In genomic region chr1:201042663-201043461, GRCh38 we compare ENCODE assay signal across 9 cellular contexts. TPM values are rescaled to one million over a fixed set of nuclear protein-coding genes. Genes with fewer than 3 reads are reported as not detected.
DNase-seq lines count a peak whose midpoint lies in the region; ATAC-seq, FAIRE-seq and TF ChIP-seq lines count a peak whose summit lies in the region.
"Had no signal": no experiment of that assay in that cellular context is flagged by ENCODE, and none has a peak within 500 bp of the region (broad histone marks: within the 10 kb centered on the region; RNA-seq: fewer than 3 reads in every experiment).

No MANE protein-coding gene starts in this region.

- no peak overlapping the region for H2BK15ac ChIP-seq in H1 (ENCODE audit: low read length)

- H3K27ac ChIP-seq in H1 (ENCODE audit: low read depth, low read length): no peak overlapping the region

- H3K4ac ChIP-seq in H1 (replicated peaks; ENCODE audit: insufficient read length, low read depth, low read length): no peak overlapping the region

- H3K9me3 Mint-ChIP-seq in activated CD8-positive, alpha-beta T cell treated with anti-CD3 and anti-CD28 coated beads, Interleukin-2, amount 10 ng/mL, durations not matched to agents 7 days and 5 days (ENCODE audit: insufficient read depth): no peaks in the 10 kb centered on the region
- H3K9me3 Mint-ChIP-seq in stimulated activated memory B cell treated with anti-CD40 and anti-IgM and Interleukin-4, amounts not matched to agents 10 μg/mL and 1 μg/mL and 100 μg/mL, for 72 hours: no peaks in the 10 kb centered on the region

- no peak overlapping the region for H3K4me3 Mint-ChIP-seq in activated CD8-positive, alpha-beta T cell treated with anti-CD3 and anti-CD28 coated beads, Interleukin-2, amount 10 ng/mL, durations not matched to agents 7 days and 5 days
- no peak overlapping the region for H3K4me3 Mint-ChIP-seq in stimulated activated memory B cell treated with anti-CD40 and anti-IgM and Interleukin-4, amounts not matched to agents 10 μg/mL and 1 μg/mL and 100 μg/mL, for 72 hours

- no peaks in the 10 kb centered on the region; the same call in 1 of the 2 replicates for H3K23me2 ChIP-seq in H1 (ENCODE audit: low read depth, low read length)

- H2BK120ac ChIP-seq in H1 (replicated peaks; ENCODE audit: low read depth, low read length): no peak overlapping the region

- H3K79me2 ChIP-seq in H1 (ENCODE audit: control insufficient read depth in 1 of 2, insufficient read depth in 2 of 2, low read length in 2 of 2): no peaks in the 10 kb centered on the region

- H2BK20ac ChIP-seq in H1 (ENCODE audit: low read length): no peak overlapping the region

- H4K91ac ChIP-seq in H1 (replicated peaks; ENCODE audit: insufficient read length, low read length): no peak overlapping the region

- H3K4me1 Mint-ChIP-seq in activated CD8-positive, alpha-beta T cell treated with anti-CD3 and anti-CD28 coated beads, Interleukin-2, amount 10 ng/mL, durations not matched to agents 7 days and 5 days (ENCODE audit: low read depth): no peaks in the 10 kb centered on the region
- H3K4me1 Mint-ChIP-seq in stimulated activated memory B cell treated with anti-CD40 and anti-IgM and Interleukin-4, amounts not matched to agents 10 μg/mL and 1 μg/mL and 100 μg/mL, for 72 hours: no peaks in the 10 kb centered on the region

- no peak overlapping the region for H3K4me2 ChIP-seq in H1 (ENCODE audit: insufficient read depth in 1 of 2, low read depth in 2 of 2, low read length in 2 of 2)

- H3K36me3 ChIP-seq in H1 (ENCODE audit: control insufficient read depth in 2 of 4, insufficient read depth in 4 of 4, low read length in 3 of 4) (no peaks in the 10 kb centered on the region), mucosa of descending colon (ENCODE audit: low read depth) (no peaks in the 10 kb centered on the region)

- POLR2A ChIA-PET in activated CD8-positive, alpha-beta T cell treated with anti-CD3 and anti-CD28 coated beads, Interleukin-2, amount 10 ng/mL, durations not matched to agents 7 days and 5 days (lab: Charles Lee): interaction anchor here (0.9 kb wide), 1 partner anchor 71 kb away, joined by 3 read pairs; no protein-coding TSS in a partner anchor
- POLR2A ChIA-PET in H1 (lab: Charles Lee; ENCODE audit: partially characterized antibody): interaction anchor here (1.3 to 4.6 kb wide), 2 partner anchors 18 to 64 kb away, joined by 5 to 20 read pairs; no protein-coding TSS in a partner anchor

- H3K27ac Mint-ChIP-seq in activated CD8-positive, alpha-beta T cell treated with anti-CD3 and anti-CD28 coated beads, Interleukin-2, amount 10 ng/mL, durations not matched to agents 7 days and 5 days: no peak overlapping the region
- H3K27ac Mint-ChIP-seq in stimulated activated memory B cell treated with anti-CD40 and anti-IgM and Interleukin-4, amounts not matched to agents 10 μg/mL and 1 μg/mL and 100 μg/mL, for 72 hours: no peak overlapping the region

- 59% methylated on average over 14 of the region's 14 CpGs; no CpG with 5 or more reads in 1 of the 2 experiments for WGBS in H1 (ENCODE audit: extremely low coverage in 1 of 2, insufficient coverage in 1 of 2, insufficient read length in 1 of 2, insufficient replicate concordance in 2 of 2, low coverage in 1 of 2, low lambda C conversion rate in 2 of 2, missing lambda C conversion rate in 1 of 2), 2 experiments

- no peak overlapping the region for H2AK5ac ChIP-seq in H1 (ENCODE audit: low read depth, low read length)

- no peak for TF ChIP-seq EP300 in H1 (IDR thresholded peaks at IDR 0.05; ENCODE audit: borderline replicate concordance in 1 of 2, low read depth in 2 of 2, low read length in 2 of 2)

- no peak overlapping the region for H2BK5ac ChIP-seq in H1 (ENCODE audit: low read depth, low read length)

- DNase-seq in activated gamma-delta T cell treated with Interleukin-2 at 50 U/mL for 16 hours (peak; percentile 70), activated gamma-delta T cell (lab: John Stamatoyannopoulos, UW) (no peak), NCI-H82 treated with DMSO at 0.1 percent for 48 hours (lab: John Stamatoyannopoulos, UW; ENCODE audit: unreplicated experiment) (peak; percentile 35), H1 (ENCODE audit: low read depth in 1 of 2, low spot score in 2 of 2) (peak in 1 of 2 experiments; percentile 72), mucosa of descending colon (peak in 2 of 3 donors; percentile 76 to 87)
- DNase-seq in activated CD8-positive, alpha-beta T cell treated with anti-CD3 and anti-CD28 coated beads, Interleukin-2, amount 10 ng/mL, durations not matched to agents 7 days and 5 days: peak; percentile 79

- no peaks in the 10 kb centered on the region for H3K79me1 ChIP-seq in H1 (ENCODE audit: low read depth, low read length)

- no peak overlapping the region for H3K4me3 ChIP-seq in H1 (ENCODE audit: extremely low read depth in 1 of 4, insufficient read depth in 2 of 4, low read depth in 3 of 4, low read length in 4 of 4)
- H3K4me3 ChIP-seq in mucosa of descending colon: no peak overlapping the region

- no peak overlapping the region for H4K8ac ChIP-seq in H1 (ENCODE audit: extremely low read depth, insufficient read depth, low read length)

- no peak overlapping the region for H3K9ac ChIP-seq in H1 (replicated peaks in 1 of 4; ENCODE audit: extremely low read depth in 1 of 4, low read depth in 3 of 4, low read length in 3 of 4)

- H2BK12ac ChIP-seq in H1 (ENCODE audit: low read depth, low read length): no peak overlapping the region

- CTCF ChIA-PET in activated CD8-positive, alpha-beta T cell treated with anti-CD3 and anti-CD28 coated beads, Interleukin-2, amount 10 ng/mL, durations not matched to agents 7 days and 5 days (lab: Charles Lee): interaction anchor here (0.7 to 11.9 kb wide), 14 partner anchors 9 to 420 kb away, joined by 3 to 117 read pairs (median 4); partner anchors contain the start of gene KIF21B
- CTCF ChIA-PET in H1 (lab: Charles Lee; ENCODE audit: partially characterized antibody): interaction anchor here (0.6 to 23.3 kb wide), 21 partner anchors 8 to 201 kb away, joined by 3 to 640 read pairs (median 6); partner anchors contain the start of genes INAVA and KIF21B

- no peak overlapping the region for H3K18ac ChIP-seq in H1 (ENCODE audit: extremely low read depth, low read length)

- peaks cover 22% of the 10 kb centered on the region for H3K27me3 Mint-ChIP-seq in activated CD8-positive, alpha-beta T cell treated with anti-CD3 and anti-CD28 coated beads, Interleukin-2, amount 10 ng/mL, durations not matched to agents 7 days and 5 days (ENCODE audit: low read depth)
- H3K27me3 Mint-ChIP-seq in stimulated activated memory B cell treated with anti-CD40 and anti-IgM and Interleukin-4, amounts not matched to agents 10 μg/mL and 1 μg/mL and 100 μg/mL, for 72 hours: peaks cover 9% of the 10 kb centered on the region

- H3K9me3 ChIP-seq in H1 (ENCODE audit: insufficient read depth in 2 of 2, low read depth in 1 of 2, low read length in 1 of 2) (no peaks in the 10 kb centered on the region), mucosa of descending colon (no peaks in the 10 kb centered on the region)

- peak; percentile 94 for FAIRE-seq in H1 (lab: Jason Lieb, UNC)
- FAIRE-seq: G401.6 had no signal

- no peak overlapping the region for H4K5ac ChIP-seq in H1 (ENCODE audit: insufficient read length, low read depth, low read length)

- peak; percentile 94 to 95 for TF ChIP-seq RAD21 in H1 (IDR thresholded peaks at IDR 0.05 in 1 of 2, conservative IDR thresholded peaks at IDR 0.05 in 1 of 2; ENCODE audit: low read depth in 2 of 2, low read length in 2 of 2)

- ATAC-seq in HG03460 (IDR thresholded peaks at IDR 0.05; ENCODE audit: unreplicated experiment): peak; percentile 59
- ATAC-seq in activated CD8-positive, alpha-beta T cell treated with anti-CD3 and anti-CD28 coated beads, Interleukin-2, amount 10 ng/mL, durations not matched to agents 7 days and 5 days: peak; percentile 91
- peak; percentile 87 for ATAC-seq in mucosa of descending colon
- ATAC-seq in stimulated activated memory B cell treated with anti-CD40 and anti-IgM and Interleukin-4, amounts not matched to agents 10 μg/mL and 1 μg/mL and 100 μg/mL, for 72 hours: peak; percentile 75

- H3K36me3 Mint-ChIP-seq in activated CD8-positive, alpha-beta T cell treated with anti-CD3 and anti-CD28 coated beads, Interleukin-2, amount 10 ng/mL, durations not matched to agents 7 days and 5 days (ENCODE audit: low read depth): no peaks in the 10 kb centered on the region
- H3K36me3 Mint-ChIP-seq in stimulated activated memory B cell treated with anti-CD40 and anti-IgM and Interleukin-4, amounts not matched to agents 10 μg/mL and 1 μg/mL and 100 μg/mL, for 72 hours: no peaks in the 10 kb centered on the region

- peak; percentile 88 to 98 (median 90) for TF ChIP-seq CTCF in H1 (IDR thresholded peaks at IDR 0.05; ENCODE audit: control extremely low read depth in 1 of 3, insufficient read depth in 1 of 3, low read depth in 1 of 3, low read length in 3 of 3)
- peak; percentile 82 for TF ChIP-seq CTCF in mucosa of descending colon (IDR thresholded peaks at IDR 0.05)

- no peak overlapping the region for H3K56ac ChIP-seq in H1 (replicated peaks; ENCODE audit: insufficient read length, low read depth, low read length)

- intact Hi-C loops in mucosa of descending colon (cut with DNase I, micrococcal nuclease): loop anchor here (5.0 kb wide), 1 partner anchor 71 kb away; no protein-coding TSS in a partner anchor

- TF ChIP-seq POLR2A in H1 (IDR thresholded peaks at IDR 0.05; ENCODE audit: control extremely low read depth in 1 of 2, low read depth in 2 of 2, low read length in 2 of 2): no peak

- H3K23ac ChIP-seq in H1 (ENCODE audit: insufficient read length): no peak overlapping the region

- no peak overlapping the region for H2AFZ ChIP-seq in H1 (ENCODE audit: low read length)

- no peaks in the 10 kb centered on the region for H3K27me3 ChIP-seq in H1 (replicated peaks in 1 of 4; ENCODE audit: control insufficient read depth in 3 of 4, extremely low read depth in 1 of 4, insufficient read depth in 3 of 4, low read length in 3 of 4)

- H4K20me1 ChIP-seq in H1 (replicated peaks in 1 of 2; ENCODE audit: control insufficient read depth in 1 of 2, insufficient read depth in 2 of 2, low read length in 2 of 2): no peaks in the 10 kb centered on the region

- H3K14ac ChIP-seq in H1 (ENCODE audit: insufficient read length): no peak overlapping the region

- no peaks in the 10 kb centered on the region for H3K4me1 ChIP-seq in H1 (replicated peaks in 1 of 4; ENCODE audit: control insufficient read depth in 3 of 4, insufficient read depth in 4 of 4, low read length in 3 of 4)
- H3K4me1 ChIP-seq in mucosa of descending colon (ENCODE audit: low read depth): peaks cover 7% of the 10 kb centered on the region

RNA-seq across cellular contexts. Expression of gene KIF21B, which starts 19.3 kb away (rescaled TPM):
- total RNA-seq in activated CD8-positive, alpha-beta T cell treated with anti-CD3 and anti-CD28 coated beads, Interleukin-2, amount 10 ng/mL, durations not matched to agents 7 days and 5 days: 100 to 1,000 TPM; 158 to 162 TPM
- total RNA-seq in H1 (2021; fragmentation: NEBNext Ultra II Directional; extraction: Animal tissue kit (Norgen Biotek cat#: 25700)): 26.5 and 27.2 TPM in 2 replicates
- polyA plus RNA-seq in H1 (2011; rRNA removed): 10.8 and 20.1 TPM in 2 replicates
- 12.4 TPM for polyA plus RNA-seq in H1 (2011; cell fraction: cytosol; rRNA removed)
- polyA plus RNA-seq in H1 (2011; cell fraction: nucleus; rRNA removed): 38.7 TPM
- polyA plus RNA-seq in H1 (2012, experiment 1 of 2): 10.4 to 15.3 TPM (median 13.4 TPM) in 4 replicates
- polyA plus RNA-seq in H1 (2012, experiment 2 of 2): 10.2 TPM
- 9.0 TPM for polyA plus RNA-seq in H1 (2013, experiment 1 of 2)
- polyA plus RNA-seq in H1 (2013, experiment 2 of 2): 8.8 TPM
- 15.0 and 21.9 TPM in 2 replicates for polyA minus RNA-seq in H1 (2011; rRNA and poly(A)+ RNA removed)
- 17.5 TPM for polyA minus RNA-seq in H1 (2011; cell fraction: cytosol; rRNA and poly(A)+ RNA removed)
- polyA minus RNA-seq in H1 (2011; cell fraction: nucleus; rRNA and poly(A)+ RNA removed): 22.0 TPM
- 10 to 100 TPM in 1 of 3 donors, 1 to 10 TPM in 2; 3.2 to 10.5 (median 4.0) TPM for total RNA-seq in mucosa of descending colon
